ENCODE assay signal across 9 cellular contexts in the genomic region with DNA sequence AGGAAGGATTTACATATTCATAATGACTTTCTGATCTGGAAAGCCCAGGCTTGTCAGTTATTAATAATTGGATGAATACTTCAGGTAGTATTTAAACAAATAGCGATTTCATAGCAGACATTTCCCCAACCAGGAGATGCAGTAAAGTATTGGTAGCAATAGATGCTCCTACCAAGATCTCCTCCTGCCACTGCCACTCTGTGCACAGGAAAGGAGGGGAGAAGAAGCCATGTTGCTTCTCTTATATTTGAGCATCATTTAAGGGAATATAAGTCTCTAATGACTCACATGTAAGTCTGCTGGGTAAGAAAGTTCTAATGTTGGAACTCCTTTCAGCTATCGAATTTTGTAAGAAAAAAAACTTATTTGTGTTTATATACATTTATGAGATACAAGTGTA. TPM values are rescaled to one million over a fixed set of nuclear protein-coding genes. Genes with fewer than 3 reads are reported as not detected.
A peak's percentile ranks its signal among the peaks of the same experiment; 100 is the strongest.
DNase-seq lines count a peak whose midpoint lies in the region; ATAC-seq and TF ChIP-seq lines count a peak whose summit lies in the region.
"Had no signal": no experiment of that assay in that cellular context is flagged by ENCODE, and none has a peak within 500 bp of the region (broad histone marks: within the 10 kb centered on the region; RNA-seq: fewer than 3 reads in every experiment).

No MANE protein-coding gene starts in this region.

- WGBS in thymus: 64% methylated on average over 2 of the region's 2 CpGs

- peak overlapping the region; percentile 70 for H3K4me3 ChIP-seq in thymus (ENCODE audit: low read length)
- no peak overlapping the region for H3K4me3 ChIP-seq in PC-9
- H3K4me3 ChIP-seq: cardiac muscle cell had no signal

- peak overlapping the region; percentile 98 for H3K27ac Mint-ChIP-seq in activated CD8-positive, alpha-beta memory T cell treated with anti-CD3 and anti-CD28 coated beads, Interleukin-2, amount 10 ng/mL, durations not matched to agents 7 days and 5 days
- peak overlapping the region; percentile 100 for H3K27ac Mint-ChIP-seq in activated naive CD4-positive, alpha-beta T cell treated with anti-CD3 and anti-CD28 coated beads, Interleukin-2, amount 50 U/mL, for 72 hours

- H3K27ac ChIP-seq in layer of hippocampus (ENCODE audit: low read depth, low read length): peak overlapping the region; percentile 35
- H3K27ac ChIP-seq in thymus (ENCODE audit: low read depth): peak overlapping the region; percentile 57
- no peak overlapping the region for H3K27ac ChIP-seq in PC-9
- H3K27ac ChIP-seq: cardiac muscle cell had no signal

- POLR2A ChIA-PET in PC-9 (lab: Charles Lee; ENCODE audit: unreplicated experiment): interaction anchor here (0.7 kb wide), 1 partner anchor 190 kb away, joined by 5 read pairs; no protein-coding TSS in a partner anchor

- peaks cover 40% of the 10 kb centered on the region for H3K4me1 Mint-ChIP-seq in activated CD8-positive, alpha-beta memory T cell treated with anti-CD3 and anti-CD28 coated beads, Interleukin-2, amount 10 ng/mL, durations not matched to agents 7 days and 5 days

- no peaks in the 10 kb centered on the region for H3K79me2 ChIP-seq in PC-9 (ENCODE audit: low read depth)

- H3K9me3 ChIP-seq in thymus (ENCODE audit: control insufficient read depth) (no peaks in the 10 kb centered on the region), PC-9 (ENCODE audit: insufficient read depth, low read depth) (no peaks in the 10 kb centered on the region)

- peak overlapping the region; percentile 90 for H3K4me3 Mint-ChIP-seq in activated CD8-positive, alpha-beta memory T cell treated with anti-CD3 and anti-CD28 coated beads, Interleukin-2, amount 10 ng/mL, durations not matched to agents 7 days and 5 days

- no peaks in the 10 kb centered on the region for H3K27me3 ChIP-seq in layer of hippocampus (ENCODE audit: control insufficient read depth, insufficient read depth, low read length)
- no peaks in the 10 kb centered on the region for H3K27me3 ChIP-seq in thymus (ENCODE audit: control insufficient read depth, insufficient read depth)
- 0 out of 2 replicates have a peak, but pooled peaks cover 6% of the 10 kb centered on the region for H3K27me3 ChIP-seq in PC-9 (ENCODE audit: insufficient read depth, low read depth)
- H3K27me3 ChIP-seq: cardiac muscle cell had no signal

- peaks cover 54% of the 10 kb centered on the region for H3K36me3 Mint-ChIP-seq in activated CD8-positive, alpha-beta memory T cell treated with anti-CD3 and anti-CD28 coated beads, Interleukin-2, amount 10 ng/mL, durations not matched to agents 7 days and 5 days
- peaks cover 44 to 78% of the 10 kb centered on the region in 2 donors for H3K36me3 Mint-ChIP-seq in activated naive CD4-positive, alpha-beta T cell treated with anti-CD3 and anti-CD28 coated beads, Interleukin-2, amount 50 U/mL, for 72 hours

- intact Hi-C loops in PC-9 (cut with micrococcal nuclease; ENCODE audit: unreplicated experiment): loop anchor here (10.0 kb wide), 1 partner anchor 1044 kb away; no protein-coding TSS in a partner anchor

- BruUV-seq in PC-9 (replicated peaks; lab: Mats Ljungman, UMichigan): no TSS peak

- no peak overlapping the region for H3K4me2 ChIP-seq in PC-9

- DNase-seq in activated CD8-positive, alpha-beta memory T cell treated with anti-CD3 and anti-CD28 coated beads, Interleukin-2, amount 10 ng/mL, durations not matched to agents 7 days and 5 days: no peak
- no peak for DNase-seq in activated CD8-positive, alpha-beta memory T cell treated with anti-CD3 and anti-CD28 coated beads, Interleukin-2, amount 50 U/mL, for 48 hours
- DNase-seq in activated naive CD4-positive, alpha-beta T cell treated with anti-CD3 and anti-CD28 coated beads, Interleukin-2, amount 50 U/mL, for 72 hours (ENCODE audit: low spot score in 2 of 2): peak in 1 of 2 donors; percentile 28
- DNase-seq in PC-9 (no peak), SK-N-DZ (ENCODE audit: low spot score) (no peak)
- no peak for DNase-seq in activated CD4-positive, CD25-positive, alpha-beta regulatory T cell treated with anti-CD3 and anti-CD28 coated beads, Interleukin-2, amount 50 U/mL, for 72 hours

- CTCF ChIA-PET in activated CD8-positive, alpha-beta memory T cell treated with anti-CD3 and anti-CD28 coated beads, Interleukin-2, amount 10 ng/mL, durations not matched to agents 7 days and 5 days (lab: Charles Lee): interaction anchor here (1.1 to 4.1 kb wide), 6 partner anchors 9 to 80 kb away, joined by 3 to 16 read pairs (median 7); partner anchors contain the start of genes AIM2 and PYHIN1
- CTCF ChIA-PET in PC-9 (lab: Charles Lee): no interaction called here

- no peaks in the 10 kb centered on the region for H3K27me3 Mint-ChIP-seq in activated CD8-positive, alpha-beta memory T cell treated with anti-CD3 and anti-CD28 coated beads, Interleukin-2, amount 10 ng/mL, durations not matched to agents 7 days and 5 days

- no peaks in the 10 kb centered on the region for H3K36me3 ChIP-seq in thymus (ENCODE audit: control insufficient read depth, insufficient read depth)
- H3K36me3 ChIP-seq in PC-9 (ENCODE audit: low read depth): no peaks in the 10 kb centered on the region
- H3K36me3 ChIP-seq: cardiac muscle cell had no signal

- peaks cover 7% of the 10 kb centered on the region for H3K4me1 ChIP-seq in thymus (ENCODE audit: control insufficient read depth, insufficient read depth, low read length)
- no peaks in the 10 kb centered on the region for H3K4me1 ChIP-seq in PC-9 (replicated peaks; ENCODE audit: insufficient read depth)

- H3K9me3 Mint-ChIP-seq in activated CD8-positive, alpha-beta memory T cell treated with anti-CD3 and anti-CD28 coated beads, Interleukin-2, amount 10 ng/mL, durations not matched to agents 7 days and 5 days (ENCODE audit: low read depth): no peaks in the 10 kb centered on the region
- peaks cover 0 to 8% of the 10 kb centered on the region in 2 donors for H3K9me3 Mint-ChIP-seq in activated naive CD4-positive, alpha-beta T cell treated with anti-CD3 and anti-CD28 coated beads, Interleukin-2, amount 50 U/mL, for 72 hours

- no peaks in the 10 kb centered on the region for H3K9me2 ChIP-seq in PC-9 (ENCODE audit: insufficient read depth)

- H4K20me1 ChIP-seq in PC-9 (ENCODE audit: insufficient read depth): no peaks in the 10 kb centered on the region

- no peaks in the 10 kb centered on the region; the same call in 1 of the 2 replicates for H3F3A ChIP-seq in PC-9 (ENCODE audit: insufficient read depth, low read depth)

- ATAC-seq in activated CD8-positive, alpha-beta memory T cell treated with anti-CD3 and anti-CD28 coated beads, Interleukin-2, amount 10 ng/mL, durations not matched to agents 7 days and 5 days: peak; percentile 13
- ATAC-seq in activated naive CD4-positive, alpha-beta T cell treated with anti-CD3 and anti-CD28 coated beads, Interleukin-2, amount 50 U/mL, for 72 hours: peak; percentile 22 to 49

- TF ChIP-seq CTCF in PC-9 (conservative IDR thresholded peaks at IDR 0.05): no peak

- H2AFZ ChIP-seq in PC-9: no peak overlapping the region

RNA-seq across cellular contexts. Expression of gene IFI16, which starts 0.4 kb away (rescaled TPM):
- 100 to 1,000 TPM; 388 to 393 TPM for total RNA-seq in activated CD8-positive, alpha-beta memory T cell treated with anti-CD3 and anti-CD28 coated beads, Interleukin-2, amount 10 ng/mL, durations not matched to agents 7 days and 5 days
- 100 to 1,000 TPM; 226 to 314 TPM for total RNA-seq in activated naive CD4-positive, alpha-beta T cell treated with anti-CD3 and anti-CD28 coated beads, Interleukin-2, amount 50 U/mL, for 72 hours
- polyA plus RNA-seq in thymus: 254 TPM
- 18.5 and 31.3 TPM in 2 replicates for total RNA-seq in PC-9 (2021)
- polyA plus RNA-seq in SK-N-DZ (2014; cell fraction: cytosol; rRNA removed): 0.30 and 0.88 TPM in 2 replicates
- polyA plus RNA-seq in SK-N-DZ (2014; cell fraction: nucleus; rRNA removed): 0.91 and 1.1 TPM in 2 replicates
